In the genomic region with DNA sequence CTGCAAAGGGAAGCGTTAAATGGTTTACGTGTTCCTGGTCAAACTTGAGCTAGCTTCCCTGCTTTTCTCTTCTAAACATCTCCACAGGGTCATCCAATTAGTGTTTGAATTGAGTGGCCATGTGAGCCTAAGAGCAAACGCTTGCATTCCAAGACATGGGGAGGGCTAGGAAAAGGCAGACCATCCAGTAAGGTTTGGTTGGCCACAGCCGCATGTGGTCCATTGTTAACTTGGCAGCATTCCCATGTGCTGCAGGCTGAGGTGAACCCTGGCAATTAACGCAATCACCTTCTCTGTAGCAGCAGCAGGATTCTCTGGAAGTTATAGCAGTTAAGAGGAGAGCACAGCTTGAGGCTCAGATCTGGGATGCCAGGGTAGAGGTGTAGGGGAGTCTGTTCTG, we compare ENCODE assay signal across 3 cellular contexts.
A peak's percentile ranks its signal among the peaks of the same experiment; 100 is the strongest.
TF ChIP-seq lines count a peak whose summit lies in the region.

No MANE protein-coding gene starts in this region.

TF ChIP-seq in SK-N-SH, 30 proteins besides CTCF, POLR2A, EP300 and RAD21:
- TF ChIP-seq JUND (IDR thresholded peaks at IDR 0.05) (no peak), TCF12 (IDR thresholded peaks at IDR 0.05) (no peak), GABPA (IDR thresholded peaks at IDR 0.05; ENCODE audit: low read depth) (no peak), NFIC (IDR thresholded peaks at IDR 0.05; ENCODE audit: borderline replicate concordance) (no peak), IRF3 (IDR thresholded peaks at IDR 0.05; ENCODE audit: low read depth, low read length) (no peak)

TF ChIP-seq in SK-N-SH treated with all-trans-retinoic acid at 6 μM for 48 hours, 23 proteins besides CTCF, POLR2A, EP300 and RAD21:
- no peak for TF ChIP-seq ZNF70 (CRISPR knock-in tag; IDR thresholded peaks at IDR 0.05)
- no peak for TF ChIP-seq ZC3H10 (CRISPR knock-in tag; IDR thresholded peaks at IDR 0.05)
- no peak for TF ChIP-seq POU6F1 (CRISPR knock-in tag; IDR thresholded peaks at IDR 0.05; ENCODE audit: borderline replicate concordance, low read depth)
- TF ChIP-seq ZNF8 (CRISPR knock-in tag; IDR thresholded peaks at IDR 0.05): no peak
- no peak for TF ChIP-seq ZFP30 (CRISPR knock-in tag; IDR thresholded peaks at IDR 0.05)
- TF ChIP-seq CSRNP3 (CRISPR knock-in tag; IDR thresholded peaks at IDR 0.05): no peak

TF ChIP-seq in H1, 55 proteins besides CTCF, POLR2A, EP300 and RAD21:
- TF ChIP-seq FOSL1 (IDR thresholded peaks at IDR 0.05; ENCODE audit: insufficient read depth, low read depth, low read length): no peak
- no peak for TF ChIP-seq EZH2 (IDR thresholded peaks at IDR 0.05; ENCODE audit: low read depth, low read length, severe bottlenecking)
- no peak for TF ChIP-seq SIX5 (IDR thresholded peaks at IDR 0.05; ENCODE audit: low read depth, low read length)
- TF ChIP-seq ATF2 (IDR thresholded peaks at IDR 0.05; ENCODE audit: low read length): no peak
- TF ChIP-seq, protein P1, sequence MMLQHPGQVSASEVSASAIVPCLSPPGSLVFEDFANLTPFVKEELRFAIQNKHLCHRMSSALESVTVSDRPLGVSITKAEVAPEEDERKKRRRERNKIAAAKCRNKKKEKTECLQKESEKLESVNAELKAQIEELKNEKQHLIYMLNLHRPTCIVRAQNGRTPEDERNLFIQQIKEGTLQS (IDR thresholded peaks at IDR 0.05; ENCODE audit: insufficient read depth, low read depth, low read length): no peak
- peak; percentile 42 for TF ChIP-seq NANOG (IDR thresholded peaks at IDR 0.05; ENCODE audit: insufficient read depth, low read depth, low read length, poor library complexity, severe bottlenecking)
- no peak for TF ChIP-seq TAF1 (IDR thresholded peaks at IDR 0.05; ENCODE audit: low read depth, low read length)
- 0 out of 2 replicates have a peak, but pooled peaks have one; percentile 44 for TF ChIP-seq CHD2 (IDR thresholded peaks at IDR 0.05; ENCODE audit: low read length)
- TF ChIP-seq CEBPB (IDR thresholded peaks at IDR 0.05; ENCODE audit: low read depth, low read length): no peak
- TF ChIP-seq TEAD4 (IDR thresholded peaks at IDR 0.05; ENCODE audit: low read depth, low read length): peak; percentile 95
- TF ChIP-seq RNF2 (IDR thresholded peaks at IDR 0.05; ENCODE audit: borderline replicate concordance, low read depth, low read length, missing control alignments, poor library complexity, severe bottlenecking): no peak
- TF ChIP-seq SP1 (IDR thresholded peaks at IDR 0.05; ENCODE audit: low read depth, low read length): 0 out of 2 replicates have a peak, but pooled peaks have one; percentile 24
- TF ChIP-seq YY1 (IDR thresholded peaks at IDR 0.05; ENCODE audit: low read depth, low read length): 0 out of 2 replicates have a peak, but pooled peaks have one; percentile 45
- TF ChIP-seq USF2 (IDR thresholded peaks at IDR 0.05; ENCODE audit: low read length): peak; percentile 46; the same call in 1 of the 2 replicates
- peak; percentile 30; the same call in 1 of the 2 replicates for TF ChIP-seq POLR2AphosphoS5 (IDR thresholded peaks at IDR 0.05; ENCODE audit: low read depth, low read length)
- TF ChIP-seq, protein P2, sequence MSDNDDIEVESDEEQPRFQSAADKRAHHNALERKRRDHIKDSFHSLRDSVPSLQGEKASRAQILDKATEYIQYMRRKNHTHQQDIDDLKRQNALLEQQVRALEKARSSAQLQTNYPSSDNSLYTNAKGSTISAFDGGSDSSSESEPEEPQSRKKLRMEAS (IDR thresholded peaks at IDR 0.05): peak; percentile 98
- TF ChIP-seq, protein P3, sequence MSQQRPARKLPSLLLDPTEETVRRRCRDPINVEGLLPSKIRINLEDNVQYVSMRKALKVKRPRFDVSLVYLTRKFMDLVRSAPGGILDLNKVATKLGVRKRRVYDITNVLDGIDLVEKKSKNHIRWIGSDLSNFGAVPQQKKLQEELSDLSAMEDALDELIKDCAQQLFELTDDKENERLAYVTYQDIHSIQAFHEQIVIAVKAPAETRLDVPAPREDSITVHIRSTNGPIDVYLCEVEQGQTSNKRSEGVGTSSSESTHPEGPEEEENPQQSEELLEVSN (IDR thresholded peaks at IDR 0.05): peak; percentile 89
- no peak for TF ChIP-seq BCL11A (IDR thresholded peaks at IDR 0.05; ENCODE audit: low read depth in 2 of 2, low read length in 2 of 2)
- peak; percentile 50 for TF ChIP-seq ASH2L (IDR thresholded peaks at IDR 0.05; ENCODE audit: low read length)
- TF ChIP-seq HDAC6 (IDR thresholded peaks at IDR 0.05; ENCODE audit: low read depth, low read length): no peak
- 0 out of 2 replicates have a peak, but pooled peaks have one; percentile 33 for TF ChIP-seq TCF12 (IDR thresholded peaks at IDR 0.05; ENCODE audit: low read depth, low read length)
